ENCODE assay signal across 11 cellular contexts in the genomic region with DNA sequence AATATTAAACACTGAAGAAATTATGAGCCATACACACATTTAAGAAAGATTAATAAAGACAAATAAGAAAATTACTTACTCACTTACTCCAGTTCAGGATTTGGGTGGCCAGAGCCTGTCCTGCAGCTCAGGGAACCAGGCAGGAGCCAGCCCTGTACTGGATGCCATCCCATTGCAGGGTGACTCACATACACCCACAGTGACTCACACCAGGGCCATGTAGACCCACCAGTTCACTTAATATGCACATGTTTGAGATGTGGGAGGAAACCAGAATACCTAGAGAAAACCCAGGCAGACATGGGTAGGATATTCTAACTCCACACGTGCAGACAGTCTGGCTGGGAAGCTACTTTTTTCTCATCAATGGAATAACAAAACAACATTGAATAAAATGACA. TPM values are rescaled to one million over a fixed set of nuclear protein-coding genes. Genes with fewer than 3 reads are reported as not detected.
DNase-seq lines count a peak whose midpoint lies in the region; ATAC-seq, FAIRE-seq and TF ChIP-seq lines count a peak whose summit lies in the region.
"Had no signal": no experiment of that assay in that cellular context is flagged by ENCODE, and none has a peak within 500 bp of the region (broad histone marks: within the 10 kb centered on the region; RNA-seq: fewer than 3 reads in every experiment).

No MANE protein-coding gene starts in this region.

- H3K9ac ChIP-seq in smooth muscle cell (ENCODE audit: low read depth), result peak overlapping the region; percentile 52

- no peak overlapping the region for H3K27ac Mint-ChIP-seq in activated T-helper 2 cell treated with anti-CD3 and anti-CD28 coated beads, Interferon-gamma antibody, Interleukin-2, Interleukin-4, amounts not matched to agents 10 μg/mL and 5 μg/mL and 100 μg/mL, durations not matched to agents 14 hours and 24 hours and 36 hours
- H3K27ac Mint-ChIP-seq: B cell had no signal

- TF ChIP-seq CTCF in smooth muscle cell (IDR thresholded peaks at IDR 0.05; ENCODE audit: borderline replicate concordance, insufficient read depth, poor library complexity, severe bottlenecking), result no peak
- no peak for TF ChIP-seq CTCF in D721Med (IDR thresholded peaks at IDR 0.05; ENCODE audit: insufficient read depth, missing control alignments)

- no peak overlapping the region for H2AFZ ChIP-seq in smooth muscle cell (ENCODE audit: low read depth)

- no peak overlapping the region for H3K4me3 ChIP-seq in smooth muscle cell
- H3K4me3 ChIP-seq: dorsolateral prefrontal cortex had no signal

- 39% methylated on average over 1 of the region's 1 CpG for WGBS in smooth muscle cell (ENCODE audit: low lambda C conversion rate)

- ATAC-seq in activated CD4-positive, CD25-positive, alpha-beta regulatory T cell treated with anti-CD3 and anti-CD28 coated beads, Interleukin-2, amount 50 U/mL, for 24 hours, result peak; percentile 67 to 73

- no peaks in the 10 kb centered on the region for H3F3A ChIP-seq in smooth muscle cell (ENCODE audit: low read depth)

- intact Hi-C loops in posterior cingulate gyrus (cut with DNase I), result no loop called here
- intact Hi-C loops in activated T-helper 2 cell treated with anti-CD3 and anti-CD28 coated beads, Interferon-gamma antibody, Interleukin-2, Interleukin-4, amounts not matched to agents 10 μg/mL and 5 μg/mL and 100 μg/mL, durations not matched to agents 14 hours and 24 hours and 36 hours (cut with micrococcal nuclease), result loop anchor here (5.0 kb wide), 1 partner anchor 41 kb away; no protein-coding TSS in a partner anchor

- no peaks in the 10 kb centered on the region for H3K36me3 ChIP-seq in smooth muscle cell (ENCODE audit: low read depth)

- H4K20me1 ChIP-seq in smooth muscle cell (ENCODE audit: low read depth), result no peaks in the 10 kb centered on the region

- no peaks in the 10 kb centered on the region for H3K9me3 Mint-ChIP-seq in activated T-helper 2 cell treated with anti-CD3 and anti-CD28 coated beads, Interferon-gamma antibody, Interleukin-2, Interleukin-4, amounts not matched to agents 10 μg/mL and 5 μg/mL and 100 μg/mL, durations not matched to agents 14 hours and 24 hours and 36 hours

- no peak for DNase-seq in activated CD4-positive, CD25-positive, alpha-beta regulatory T cell (lab: John Stamatoyannopoulos, UW)
- peak; percentile 78 for DNase-seq in MV-4-11 (lab: John Stamatoyannopoulos, UW)
- peak; percentile 92 for DNase-seq in epithelial cell of prostate (ENCODE audit: low read depth, low spot score)
- no peak for DNase-seq in smooth muscle cell (lab: John Stamatoyannopoulos, UW; ENCODE audit: unreplicated experiment)
- no peak for DNase-seq in posterior cingulate gyrus
- no peak for DNase-seq in activated T-helper 2 cell treated with anti-CD3 and anti-CD28 coated beads, Interferon-gamma antibody, Interleukin-2, Interleukin-4, amounts not matched to agents 10 μg/mL and 5 μg/mL and 100 μg/mL, durations not matched to agents 14 hours and 24 hours and 36 hours (ENCODE audit: low spot score)
- no peak for DNase-seq in D721Med (ENCODE audit: insufficient read length, low spot score)
- DNase-seq: dorsolateral prefrontal cortex, NCI-H524 had no signal

- no peaks in the 10 kb centered on the region for H3K36me3 Mint-ChIP-seq in activated T-helper 2 cell treated with anti-CD3 and anti-CD28 coated beads, Interferon-gamma antibody, Interleukin-2, Interleukin-4, amounts not matched to agents 10 μg/mL and 5 μg/mL and 100 μg/mL, durations not matched to agents 14 hours and 24 hours and 36 hours (ENCODE audit: low read depth)

- H3K79me2 ChIP-seq in smooth muscle cell (ENCODE audit: low read depth), result no peaks in the 10 kb centered on the region

- H3K27ac ChIP-seq in epithelial cell of prostate, result peak overlapping the region; percentile 82
- peak overlapping the region; percentile 80 for H3K27ac ChIP-seq in smooth muscle cell (ENCODE audit: low read depth)
- H3K27ac ChIP-seq: dorsolateral prefrontal cortex had no signal

- peaks cover 33% of the 10 kb centered on the region for H3K27me3 Mint-ChIP-seq in activated T-helper 2 cell treated with anti-CD3 and anti-CD28 coated beads, Interferon-gamma antibody, Interleukin-2, Interleukin-4, amounts not matched to agents 10 μg/mL and 5 μg/mL and 100 μg/mL, durations not matched to agents 14 hours and 24 hours and 36 hours (ENCODE audit: low read depth)
- H3K27me3 Mint-ChIP-seq: B cell had no signal

- peaks cover 13% of the 10 kb centered on the region for H3K27me3 ChIP-seq in smooth muscle cell (ENCODE audit: low read depth)

- no peaks in the 10 kb centered on the region for H3K9me3 ChIP-seq in smooth muscle cell (replicated peaks; ENCODE audit: low read depth)

- no peak overlapping the region for H3K4me3 Mint-ChIP-seq in activated T-helper 2 cell treated with anti-CD3 and anti-CD28 coated beads, Interferon-gamma antibody, Interleukin-2, Interleukin-4, amounts not matched to agents 10 μg/mL and 5 μg/mL and 100 μg/mL, durations not matched to agents 14 hours and 24 hours and 36 hours (ENCODE audit: low read depth)
- H3K4me3 Mint-ChIP-seq: B cell had no signal

- peak overlapping the region; percentile 32 for H3K4me2 ChIP-seq in smooth muscle cell

- no peaks in the 10 kb centered on the region for H3K4me1 ChIP-seq in smooth muscle cell (ENCODE audit: low read depth)

- H3K4me1 Mint-ChIP-seq in activated T-helper 2 cell treated with anti-CD3 and anti-CD28 coated beads, Interferon-gamma antibody, Interleukin-2, Interleukin-4, amounts not matched to agents 10 μg/mL and 5 μg/mL and 100 μg/mL, durations not matched to agents 14 hours and 24 hours and 36 hours (ENCODE audit: low read depth), result peaks cover 2% of the 10 kb centered on the region

- FAIRE-seq in D721Med (lab: Jason Lieb, UNC), result no peak

RNA-seq across cellular contexts. Expression of a gene that starts 49.6 kb away (rescaled TPM):
- total RNA-seq in smooth muscle cell, result 1.9 TPM in 2 replicates
- 1.7 and 1.9 TPM in 2 replicates for polyA plus RNA-seq in smooth muscle cell
- total RNA-seq in activated T-helper 2 cell treated with anti-CD3 and anti-CD28 coated beads, Interferon-gamma antibody, Interleukin-2, Interleukin-4, amounts not matched to agents 10 μg/mL and 5 μg/mL and 100 μg/mL, durations not matched to agents 14 hours and 24 hours and 36 hours, result 0.21 and 0.30 TPM in 2 replicates

Comparison
In these comparisons a context has a peak if more than half of its experiments do, and no peak if none do; other contexts are left out.
1. DNase-seq: peak in MV-4-11 (single experiment) and epithelial cell of prostate (single experiment); none in activated CD4-positive, CD25-positive, alpha-beta regulatory T cell (0 of 4), smooth muscle cell (single experiment), posterior cingulate gyrus (0 of 10), activated T-helper 2 cell treated with anti-CD3 and anti-CD28 coated beads, Interferon-gamma antibody, Interleukin-2, Interleukin-4, amounts not matched to agents 10 μg/mL and 5 μg/mL and 100 μg/mL, durations not matched to agents 14 hours and 24 hours and 36 hours (single experiment) and D721Med (single experiment).